Comparison of ENCODE assay signal across 10 cellular contexts in genomic region chr15:85312925-85313324, GRCh38.
DNase-seq lines count a peak whose midpoint lies in the region; ATAC-seq and TF ChIP-seq lines count a peak whose summit lies in the region.
"Had no signal": no experiment of that assay in that cellular context is flagged by ENCODE, and none has a peak within 500 bp of the region (broad histone marks: within the 10 kb centered on the region; RNA-seq: fewer than 3 reads in every experiment).

No MANE protein-coding gene starts in this region.

- no peaks in the 10 kb centered on the region for H3K79me2 ChIP-seq in OCI-LY7 (ENCODE audit: insufficient read depth, low read depth, low read length)

- BruUV-seq in OCI-LY7 (replicated peaks; lab: Mats Ljungman, UMichigan): no TSS peak

- no peaks in the 10 kb centered on the region for H3K9me3 ChIP-seq in OCI-LY7 (ENCODE audit: low read length)
- H3K9me3 ChIP-seq: Peyer's patch had no signal

- peaks cover 7% of the 10 kb centered on the region; the same call in 1 of the 2 replicates for H3K36me3 ChIP-seq in OCI-LY7 (ENCODE audit: insufficient read depth, low read length)
- H3K36me3 ChIP-seq: Peyer's patch had no signal

- H3K4me1 Mint-ChIP-seq in natural killer cell treated with Interleukin-12 subunit alpha and Interleukin-12 subunit beta and Interleukin-15 and Interleukin-18, amount 100 ng/mL, for 72 hours (ENCODE audit: low read depth in 2 of 2): peaks cover 28 to 38% of the 10 kb centered on the region in 2 donors
- no peaks in the 10 kb centered on the region for H3K4me1 Mint-ChIP-seq in natural killer cell

- no peaks in the 10 kb centered on the region for H4K20me1 ChIP-seq in OCI-LY7 (ENCODE audit: insufficient read depth, low read length)

- POLR2A ChIA-PET in OCI-LY7 (lab: Charles Lee): interaction anchor here (0.8 to 1.8 kb wide), 4 partner anchors 9 to 179 kb away, joined by 3 to 9 read pairs (median 3); no protein-coding TSS in a partner anchor

- no peaks in the 10 kb centered on the region for H3K9me3 Mint-ChIP-seq in natural killer cell treated with Interleukin-12 subunit alpha and Interleukin-12 subunit beta and Interleukin-15 and Interleukin-18, amount 100 ng/mL, for 72 hours
- no peaks in the 10 kb centered on the region for H3K9me3 Mint-ChIP-seq in natural killer cell

- no peak overlapping the region for H2AFZ ChIP-seq in OCI-LY7 (ENCODE audit: low read length)

- intact Hi-C loops in natural killer cell (cut with micrococcal nuclease): no loop called here
- intact Hi-C loops in OCI-LY7 (cut with micrococcal nuclease; ENCODE audit: unreplicated experiment): no loop called here

- no peak for DNase-seq in natural killer cell treated with Interleukin-12 subunit alpha and Interleukin-12 subunit beta and Interleukin-15 and Interleukin-18, amount 100 ng/mL, for 72 hours (ENCODE audit: low spot score)
- DNase-seq in natural killer cell (no peak), brain pericyte (ENCODE audit: low read depth, low spot score) (peak; percentile 82), OCI-LY7 (ENCODE audit: low spot score) (no peak), C1 segment of cervical spinal cord (lab: John Stamatoyannopoulos, UW) (no peak)
- DNase-seq: Peyer's patch had no signal

- H3K9me2 ChIP-seq in OCI-LY7 (ENCODE audit: insufficient read depth, low read length): no peaks in the 10 kb centered on the region

- H3K36me3 Mint-ChIP-seq in natural killer cell treated with Interleukin-12 subunit alpha and Interleukin-12 subunit beta and Interleukin-15 and Interleukin-18, amount 100 ng/mL, for 72 hours: no peaks in the 10 kb centered on the region
- no peaks in the 10 kb centered on the region for H3K36me3 Mint-ChIP-seq in natural killer cell

- no peak overlapping the region for H3K4me3 ChIP-seq in OCI-LY7 (ENCODE audit: low read depth, low read length, poor library complexity, severe bottlenecking)
- H3K4me3 ChIP-seq: Peyer's patch had no signal

- H3K4me3 Mint-ChIP-seq in natural killer cell treated with Interleukin-12 subunit alpha and Interleukin-12 subunit beta and Interleukin-15 and Interleukin-18, amount 100 ng/mL, for 72 hours: peak overlapping the region; percentile 23
- no peak overlapping the region for H3K4me3 Mint-ChIP-seq in natural killer cell

- H3K27ac Mint-ChIP-seq in natural killer cell treated with Interleukin-12 subunit alpha and Interleukin-12 subunit beta and Interleukin-15 and Interleukin-18, amount 100 ng/mL, for 72 hours: no peak overlapping the region
- H3K27ac Mint-ChIP-seq in natural killer cell: no peak overlapping the region

- CTCF ChIA-PET in OCI-LY7 (lab: Charles Lee; ENCODE audit: unreplicated experiment): interaction anchor here (1.4 kb wide), 1 partner anchor 101 kb away, joined by 4 read pairs; no protein-coding TSS in a partner anchor

- H3K27me3 Mint-ChIP-seq in natural killer cell treated with Interleukin-12 subunit alpha and Interleukin-12 subunit beta and Interleukin-15 and Interleukin-18, amount 100 ng/mL, for 72 hours: peaks cover 8 to 13% of the 10 kb centered on the region in 2 donors
- H3K27me3 Mint-ChIP-seq in natural killer cell (ENCODE audit: low read depth in 2 of 2): peaks cover 13 to 28% of the 10 kb centered on the region in 2 donors

- H3K27ac ChIP-seq in OCI-LY7 (ENCODE audit: low read depth, low read length, poor library complexity, severe bottlenecking): no peak overlapping the region
- H3K27ac ChIP-seq: epithelial cell of prostate had no signal

- peak in 1 of 2 donors; percentile 15 for ATAC-seq in natural killer cell treated with Interleukin-12 subunit alpha and Interleukin-12 subunit beta and Interleukin-15 and Interleukin-18, amount 100 ng/mL, for 72 hours
- no peak for ATAC-seq in natural killer cell
- ATAC-seq in HG03175 (IDR thresholded peaks at IDR 0.05; ENCODE audit: unreplicated experiment): peak; percentile 21
- ATAC-seq in HG02970 (IDR thresholded peaks at IDR 0.05; ENCODE audit: low FRiP score, unreplicated experiment): no peak
- ATAC-seq in HG03025 (IDR thresholded peaks at IDR 0.05; ENCODE audit: low FRiP score, unreplicated experiment): no peak

- peaks cover 8% of the 10 kb centered on the region for H3K4me1 ChIP-seq in OCI-LY7 (ENCODE audit: insufficient read depth, low read length, poor library complexity, severe bottlenecking)

- TF ChIP-seq CTCF in natural killer cell (IDR thresholded peaks at IDR 0.05): no peak
- TF ChIP-seq CTCF in OCI-LY7 (conservative IDR thresholded peaks at IDR 0.05; ENCODE audit: low read length): no peak

- H3K4me2 ChIP-seq in OCI-LY7 (ENCODE audit: low read length): no peak overlapping the region
